1 cellular context compared by ENCODE assay signal in genomic region chr19:13139633-13140311, GRCh38.
TF ChIP-seq lines count a peak whose summit lies in the region.

No MANE protein-coding gene starts in this region.

TF ChIP-seq in GM23338, 12 proteins besides CTCF, POLR2A, EP300 and RAD21:
- TF ChIP-seq, protein P1, sequence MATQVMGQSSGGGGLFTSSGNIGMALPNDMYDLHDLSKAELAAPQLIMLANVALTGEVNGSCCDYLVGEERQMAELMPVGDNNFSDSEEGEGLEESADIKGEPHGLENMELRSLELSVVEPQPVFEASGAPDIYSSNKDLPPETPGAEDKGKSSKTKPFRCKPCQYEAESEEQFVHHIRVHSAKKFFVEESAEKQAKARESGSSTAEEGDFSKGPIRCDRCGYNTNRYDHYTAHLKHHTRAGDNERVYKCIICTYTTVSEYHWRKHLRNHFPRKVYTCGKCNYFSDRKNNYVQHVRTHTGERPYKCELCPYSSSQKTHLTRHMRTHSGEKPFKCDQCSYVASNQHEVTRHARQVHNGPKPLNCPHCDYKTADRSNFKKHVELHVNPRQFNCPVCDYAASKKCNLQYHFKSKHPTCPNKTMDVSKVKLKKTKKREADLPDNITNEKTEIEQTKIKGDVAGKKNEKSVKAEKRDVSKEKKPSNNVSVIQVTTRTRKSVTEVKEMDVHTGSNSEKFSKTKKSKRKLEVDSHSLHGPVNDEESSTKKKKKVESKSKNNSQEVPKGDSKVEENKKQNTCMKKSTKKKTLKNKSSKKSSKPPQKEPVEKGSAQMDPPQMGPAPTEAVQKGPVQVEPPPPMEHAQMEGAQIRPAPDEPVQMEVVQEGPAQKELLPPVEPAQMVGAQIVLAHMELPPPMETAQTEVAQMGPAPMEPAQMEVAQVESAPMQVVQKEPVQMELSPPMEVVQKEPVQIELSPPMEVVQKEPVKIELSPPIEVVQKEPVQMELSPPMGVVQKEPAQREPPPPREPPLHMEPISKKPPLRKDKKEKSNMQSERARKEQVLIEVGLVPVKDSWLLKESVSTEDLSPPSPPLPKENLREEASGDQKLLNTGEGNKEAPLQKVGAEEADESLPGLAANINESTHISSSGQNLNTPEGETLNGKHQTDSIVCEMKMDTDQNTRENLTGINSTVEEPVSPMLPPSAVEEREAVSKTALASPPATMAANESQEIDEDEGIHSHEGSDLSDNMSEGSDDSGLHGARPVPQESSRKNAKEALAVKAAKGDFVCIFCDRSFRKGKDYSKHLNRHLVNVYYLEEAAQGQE (IDR thresholded peaks at IDR 0.05; ENCODE audit: unreplicated experiment) = no peak
- no peak for TF ChIP-seq EZH2 (IDR thresholded peaks at IDR 0.05; ENCODE audit: low read depth, unreplicated experiment)
- TF ChIP-seq ZNF331 (CRISPR knock-in tag; IDR thresholded peaks at IDR 0.05; ENCODE audit: low read depth) = no peak
- TF ChIP-seq ETS1 (IDR thresholded peaks at IDR 0.05) = no peak
- TF ChIP-seq JUNB (IDR thresholded peaks at IDR 0.05; ENCODE audit: unreplicated experiment) = no peak
- no peak for TF ChIP-seq STAT1 (IDR thresholded peaks at IDR 0.05; ENCODE audit: unreplicated experiment)
